ENCODE assay signal across 1 cellular context in genomic region chr13:95180513-95181245, GRCh38.
TF ChIP-seq lines count a peak whose summit lies in the region.

No MANE protein-coding gene starts in this region.

TF ChIP-seq in HepG2, 621 proteins besides CTCF, POLR2A, EP300 and RAD21 (continued from another document and continues in another):
- no peak for TF ChIP-seq ZNF318 (CRISPR knock-in tag; IDR thresholded peaks at IDR 0.05)
- TF ChIP-seq ZNF782 (CRISPR knock-in tag; IDR thresholded peaks at IDR 0.05; ENCODE audit: borderline replicate concordance): no peak
- TF ChIP-seq ZNF431 (CRISPR knock-in tag; IDR thresholded peaks at IDR 0.05; ENCODE audit: borderline replicate concordance, low read depth): no peak
- TF ChIP-seq MIXL1 (CRISPR knock-in tag; IDR thresholded peaks at IDR 0.05): no peak
- TF ChIP-seq, protein P1, sequence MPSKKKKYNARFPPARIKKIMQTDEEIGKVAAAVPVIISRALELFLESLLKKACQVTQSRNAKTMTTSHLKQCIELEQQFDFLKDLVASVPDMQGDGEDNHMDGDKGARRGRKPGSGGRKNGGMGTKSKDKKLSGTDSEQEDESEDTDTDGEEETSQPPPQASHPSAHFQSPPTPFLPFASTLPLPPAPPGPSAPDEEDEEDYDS (CRISPR knock-in tag; IDR thresholded peaks at IDR 0.05): no peak
- TF ChIP-seq FIP1L1 (IDR thresholded peaks at IDR 0.05; ENCODE audit: borderline replicate concordance, insufficient read depth, low read depth, low read length): no peak
- TF ChIP-seq RARA (CRISPR knock-in tag; IDR thresholded peaks at IDR 0.05): no peak
- TF ChIP-seq ZNF549 (CRISPR knock-in tag; IDR thresholded peaks at IDR 0.05): no peak
- no peak for TF ChIP-seq ZNF841 (CRISPR knock-in tag; IDR thresholded peaks at IDR 0.05; ENCODE audit: borderline replicate concordance)
- no peak for TF ChIP-seq ZFP1 (CRISPR knock-in tag; IDR thresholded peaks at IDR 0.05)
- TF ChIP-seq, protein P2, sequence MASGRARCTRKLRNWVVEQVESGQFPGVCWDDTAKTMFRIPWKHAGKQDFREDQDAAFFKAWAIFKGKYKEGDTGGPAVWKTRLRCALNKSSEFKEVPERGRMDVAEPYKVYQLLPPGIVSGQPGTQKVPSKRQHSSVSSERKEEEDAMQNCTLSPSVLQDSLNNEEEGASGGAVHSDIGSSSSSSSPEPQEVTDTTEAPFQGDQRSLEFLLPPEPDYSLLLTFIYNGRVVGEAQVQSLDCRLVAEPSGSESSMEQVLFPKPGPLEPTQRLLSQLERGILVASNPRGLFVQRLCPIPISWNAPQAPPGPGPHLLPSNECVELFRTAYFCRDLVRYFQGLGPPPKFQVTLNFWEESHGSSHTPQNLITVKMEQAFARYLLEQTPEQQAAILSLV (CRISPR knock-in tag; IDR thresholded peaks at IDR 0.05; ENCODE audit: borderline replicate concordance): no peak
- TF ChIP-seq, protein P3, sequence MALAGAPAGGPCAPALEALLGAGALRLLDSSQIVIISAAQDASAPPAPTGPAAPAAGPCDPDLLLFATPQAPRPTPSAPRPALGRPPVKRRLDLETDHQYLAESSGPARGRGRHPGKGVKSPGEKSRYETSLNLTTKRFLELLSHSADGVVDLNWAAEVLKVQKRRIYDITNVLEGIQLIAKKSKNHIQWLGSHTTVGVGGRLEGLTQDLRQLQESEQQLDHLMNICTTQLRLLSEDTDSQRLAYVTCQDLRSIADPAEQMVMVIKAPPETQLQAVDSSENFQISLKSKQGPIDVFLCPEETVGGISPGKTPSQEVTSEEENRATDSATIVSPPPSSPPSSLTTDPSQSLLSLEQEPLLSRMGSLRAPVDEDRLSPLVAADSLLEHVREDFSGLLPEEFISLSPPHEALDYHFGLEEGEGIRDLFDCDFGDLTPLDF (CRISPR knock-in tag; IDR thresholded peaks at IDR 0.05): no peak
- TF ChIP-seq EZH2 (conservative IDR thresholded peaks at IDR 0.05; ENCODE audit: low read depth, low read length): no peak
- peak; percentile 51; the same call in 1 of the 2 replicates for TF ChIP-seq ZNF331 (CRISPR knock-in tag; IDR thresholded peaks at IDR 0.05)
- no peak for TF ChIP-seq KDM4B (CRISPR knock-in tag; IDR thresholded peaks at IDR 0.05)
- TF ChIP-seq ZFP37 (CRISPR knock-in tag; IDR thresholded peaks at IDR 0.05; ENCODE audit: borderline replicate concordance): no peak
- TF ChIP-seq DPF2 (CRISPR knock-in tag; IDR thresholded peaks at IDR 0.05; ENCODE audit: borderline replicate concordance, low read depth): no peak
- no peak for TF ChIP-seq ZBTB14 (CRISPR knock-in tag; IDR thresholded peaks at IDR 0.05)
- TF ChIP-seq ZBED4 (CRISPR knock-in tag; IDR thresholded peaks at IDR 0.05; ENCODE audit: borderline replicate concordance): no peak
- TF ChIP-seq ZBTB7B (CRISPR knock-in tag; IDR thresholded peaks at IDR 0.05): no peak
- TF ChIP-seq FOXA3 (CRISPR knock-in tag; IDR thresholded peaks at IDR 0.05): peak; percentile 85
- TF ChIP-seq ZNF468 (CRISPR knock-in tag; IDR thresholded peaks at IDR 0.05): no peak
- TF ChIP-seq KMT2B (CRISPR knock-in tag; IDR thresholded peaks at IDR 0.05): no peak
- TF ChIP-seq IRF2 (CRISPR knock-in tag; IDR thresholded peaks at IDR 0.05): peak; percentile 18; the same call in 1 of the 2 replicates
- no peak for TF ChIP-seq ZNF484 (CRISPR knock-in tag; IDR thresholded peaks at IDR 0.05; ENCODE audit: borderline replicate concordance, low read depth)
- TF ChIP-seq FOXP1 (IDR thresholded peaks at IDR 0.05): no peak
- peak; percentile 79 for TF ChIP-seq FOXP1 (CRISPR knock-in tag; IDR thresholded peaks at IDR 0.05)
- TF ChIP-seq ZNF557 (CRISPR knock-in tag; IDR thresholded peaks at IDR 0.05): no peak
- TF ChIP-seq ZNF558 (CRISPR knock-in tag; IDR thresholded peaks at IDR 0.05; ENCODE audit: borderline replicate concordance): no peak
- TF ChIP-seq NFE2L1 (CRISPR knock-in tag; IDR thresholded peaks at IDR 0.05; ENCODE audit: borderline replicate concordance): no peak
- TF ChIP-seq CC2D1A (CRISPR knock-in tag; IDR thresholded peaks at IDR 0.05): no peak
- no peak for TF ChIP-seq ZNF777 (CRISPR knock-in tag; IDR thresholded peaks at IDR 0.05)
- no peak for TF ChIP-seq ZNF230 (CRISPR knock-in tag; IDR thresholded peaks at IDR 0.05)
- TF ChIP-seq, protein P4, sequence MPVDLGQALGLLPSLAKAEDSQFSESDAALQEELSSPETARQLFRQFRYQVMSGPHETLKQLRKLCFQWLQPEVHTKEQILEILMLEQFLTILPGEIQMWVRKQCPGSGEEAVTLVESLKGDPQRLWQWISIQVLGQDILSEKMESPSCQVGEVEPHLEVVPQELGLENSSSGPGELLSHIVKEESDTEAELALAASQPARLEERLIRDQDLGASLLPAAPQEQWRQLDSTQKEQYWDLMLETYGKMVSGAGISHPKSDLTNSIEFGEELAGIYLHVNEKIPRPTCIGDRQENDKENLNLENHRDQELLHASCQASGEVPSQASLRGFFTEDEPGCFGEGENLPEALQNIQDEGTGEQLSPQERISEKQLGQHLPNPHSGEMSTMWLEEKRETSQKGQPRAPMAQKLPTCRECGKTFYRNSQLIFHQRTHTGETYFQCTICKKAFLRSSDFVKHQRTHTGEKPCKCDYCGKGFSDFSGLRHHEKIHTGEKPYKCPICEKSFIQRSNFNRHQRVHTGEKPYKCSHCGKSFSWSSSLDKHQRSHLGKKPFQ (CRISPR knock-in tag; IDR thresholded peaks at IDR 0.05; ENCODE audit: insufficient replicate concordance): no peak
- no peak for TF ChIP-seq MXI1 (IDR thresholded peaks at IDR 0.05; ENCODE audit: borderline replicate concordance, low read depth, low read length)
- TF ChIP-seq, protein P5, sequence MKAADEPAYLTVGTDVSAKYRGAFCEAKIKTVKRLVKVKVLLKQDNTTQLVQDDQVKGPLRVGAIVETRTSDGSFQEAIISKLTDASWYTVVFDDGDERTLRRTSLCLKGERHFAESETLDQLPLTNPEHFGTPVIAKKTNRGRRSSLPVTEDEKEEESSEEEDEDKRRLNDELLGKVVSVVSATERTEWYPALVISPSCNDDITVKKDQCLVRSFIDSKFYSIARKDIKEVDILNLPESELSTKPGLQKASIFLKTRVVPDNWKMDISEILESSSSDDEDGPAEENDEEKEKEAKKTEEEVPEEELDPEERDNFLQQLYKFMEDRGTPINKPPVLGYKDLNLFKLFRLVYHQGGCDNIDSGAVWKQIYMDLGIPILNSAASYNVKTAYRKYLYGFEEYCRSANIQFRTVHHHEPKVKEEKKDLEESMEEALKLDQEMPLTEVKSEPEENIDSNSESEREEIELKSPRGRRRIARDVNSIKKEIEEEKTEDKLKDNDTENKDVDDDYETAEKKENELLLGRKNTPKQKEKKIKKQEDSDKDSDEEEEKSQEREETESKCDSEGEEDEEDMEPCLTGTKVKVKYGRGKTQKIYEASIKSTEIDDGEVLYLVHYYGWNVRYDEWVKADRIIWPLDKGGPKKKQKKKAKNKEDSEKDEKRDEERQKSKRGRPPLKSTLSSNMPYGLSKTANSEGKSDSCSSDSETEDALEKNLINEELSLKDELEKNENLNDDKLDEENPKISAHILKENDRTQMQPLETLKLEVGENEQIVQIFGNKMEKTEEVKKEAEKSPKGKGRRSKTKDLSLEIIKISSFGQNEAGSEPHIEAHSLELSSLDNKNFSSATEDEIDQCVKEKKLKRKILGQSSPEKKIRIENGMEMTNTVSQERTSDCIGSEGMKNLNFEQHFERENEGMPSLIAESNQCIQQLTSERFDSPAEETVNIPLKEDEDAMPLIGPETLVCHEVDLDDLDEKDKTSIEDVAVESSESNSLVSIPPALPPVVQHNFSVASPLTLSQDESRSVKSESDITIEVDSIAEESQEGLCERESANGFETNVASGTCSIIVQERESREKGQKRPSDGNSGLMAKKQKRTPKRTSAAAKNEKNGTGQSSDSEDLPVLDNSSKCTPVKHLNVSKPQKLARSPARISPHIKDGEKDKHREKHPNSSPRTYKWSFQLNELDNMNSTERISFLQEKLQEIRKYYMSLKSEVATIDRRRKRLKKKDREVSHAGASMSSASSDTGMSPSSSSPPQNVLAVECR (CRISPR knock-in tag; IDR thresholded peaks at IDR 0.05; ENCODE audit: borderline replicate concordance): no peak
- no peak for TF ChIP-seq ZNF572 (CRISPR knock-in tag; IDR thresholded peaks at IDR 0.05)
